12 cellular contexts compared by ENCODE assay signal in genomic region chr17:37671813-37672544, GRCh38. TPM values are rescaled to one million over a fixed set of nuclear protein-coding genes. Genes with fewer than 3 reads are reported as not detected.
DNase-seq lines count a peak whose midpoint lies in the region; ATAC-seq and TF ChIP-seq lines count a peak whose summit lies in the region.
"Had no signal": no experiment of that assay in that cellular context is flagged by ENCODE, and none has a peak within 500 bp of the region (broad histone marks: within the 10 kb centered on the region; RNA-seq: fewer than 3 reads in every experiment).

No MANE protein-coding gene starts in this region.

- H3K36me3 ChIP-seq in MG63: no peaks in the 10 kb centered on the region
- no peaks in the 10 kb centered on the region for H3K36me3 ChIP-seq in left lung
- H3K36me3 ChIP-seq in mesendoderm (ENCODE audit: control insufficient read depth, insufficient read depth, low read length): no peaks in the 10 kb centered on the region
- no peaks in the 10 kb centered on the region for H3K36me3 ChIP-seq in thyroid gland
- H3K36me3 ChIP-seq: WERI-Rb-1 had no signal

- TF ChIP-seq CTCF in AG09309 (IDR thresholded peaks at IDR 0.05; ENCODE audit: control insufficient read depth, insufficient read depth, low read depth, low read length, missing control alignments) (no peak), left lung (IDR thresholded peaks at IDR 0.05) (no peak), thyroid gland (IDR thresholded peaks at IDR 0.05) (no peak)

- H4K8ac ChIP-seq in mesendoderm (ENCODE audit: low read depth, low read length): no peak overlapping the region

- no CpG with 5 or more reads among the region's 2 CpGs for WGBS in mesendoderm (ENCODE audit: extremely low coverage, insufficient coverage, low lambda C conversion rate)
- 84 to 90% methylated on average over 2 of the region's 2 CpGs for WGBS in thyroid gland, 2 donors

- no peak overlapping the region for H2BK15ac ChIP-seq in mesendoderm (replicated peaks; ENCODE audit: low read depth)

- H2BK120ac ChIP-seq in mesendoderm (ENCODE audit: low read depth, low read length): no peak overlapping the region

- no peaks in the 10 kb centered on the region for H3K4me1 ChIP-seq in left lung
- no peaks in the 10 kb centered on the region for H3K4me1 ChIP-seq in mesendoderm (ENCODE audit: control insufficient read depth, low read depth, low read length)
- H3K4me1 ChIP-seq in thyroid gland: no peaks in the 10 kb centered on the region

- no peak overlapping the region for H3K27ac ChIP-seq in left lung
- no peak overlapping the region for H3K27ac ChIP-seq in mesendoderm (ENCODE audit: low read depth, low read length)
- no peak overlapping the region for H3K27ac ChIP-seq in thyroid gland
- H3K27ac ChIP-seq: WERI-Rb-1 had no signal

- H2AK5ac ChIP-seq in mesendoderm (ENCODE audit: low read length): no peak overlapping the region

- ATAC-seq in left lung: peak; percentile 84
- ATAC-seq: sciatic nerve had no signal

- intact Hi-C loops in left lung (cut with DNase I): no loop called here
- intact Hi-C loops in thyroid gland (cut with DNase I): no loop called here

- H3K18ac ChIP-seq in mesendoderm (ENCODE audit: low read length): no peak overlapping the region

- no peak overlapping the region for H4K5ac ChIP-seq in mesendoderm (ENCODE audit: low read length)

- H2BK5ac ChIP-seq in mesendoderm (ENCODE audit: low read length): no peak overlapping the region

- H3K79me1 ChIP-seq in mesendoderm (ENCODE audit: low read length): no peaks in the 10 kb centered on the region

- no peak overlapping the region for H3K4me3 ChIP-seq in AG09309 (ENCODE audit: control insufficient read depth, low read depth, low read length)
- H3K4me3 ChIP-seq in MG63: no peak overlapping the region
- no peak overlapping the region for H3K4me3 ChIP-seq in left lung
- H3K4me3 ChIP-seq in mesendoderm (ENCODE audit: low read length): no peak overlapping the region
- H3K4me3 ChIP-seq in thyroid gland (replicated peaks in 1 of 3): no peak overlapping the region

- no peak overlapping the region for H3K56ac ChIP-seq in mesendoderm (ENCODE audit: low read length)

- H3K9me3 ChIP-seq in MG63 (no peaks in the 10 kb centered on the region), left lung (no peaks in the 10 kb centered on the region), thyroid gland (no peaks in the 10 kb centered on the region)

- no peak overlapping the region for H3K4me2 ChIP-seq in mesendoderm (ENCODE audit: low read length)

- no peak for TF ChIP-seq POLR2A in thyroid gland (IDR thresholded peaks at IDR 0.05)

- no peak overlapping the region for H3K23ac ChIP-seq in mesendoderm (ENCODE audit: low read length)

- H3K4ac ChIP-seq in mesendoderm (ENCODE audit: low read depth, low read length): no peak overlapping the region

- DNase-seq in AG09309 (ENCODE audit: low read depth) (peak; percentile 81), MG63 (peak; percentile 57), amniotic stem cell (lab: John Stamatoyannopoulos, UW) (peak; percentile 75), left lung (no peak), SHP77 treated with DMSO at 0.1 percent for 48 hours (lab: John Stamatoyannopoulos, UW) (no peak), mesendoderm (no peak), thyroid gland (no peak), NCI-H82 treated with DMSO at 0.1 percent for 48 hours (lab: John Stamatoyannopoulos, UW; ENCODE audit: unreplicated experiment) (no peak)
- DNase-seq: CD4-positive, CD25-positive, alpha-beta regulatory T cell; H9; WERI-Rb-1 had no signal

- H3K9ac ChIP-seq in mesendoderm (ENCODE audit: low read length): no peak overlapping the region

- H3K79me2 ChIP-seq in mesendoderm (ENCODE audit: control insufficient read depth, insufficient read depth, low read length): no peaks in the 10 kb centered on the region

- no peaks in the 10 kb centered on the region for H3K27me3 ChIP-seq in MG63
- H3K27me3 ChIP-seq in left lung: no peaks in the 10 kb centered on the region
- no peaks in the 10 kb centered on the region for H3K27me3 ChIP-seq in mesendoderm (ENCODE audit: insufficient read depth, low read length, poor library complexity)
- no peaks in the 10 kb centered on the region for H3K27me3 ChIP-seq in thyroid gland

RNA-seq across cellular contexts. Expression of gene DDX52, which starts 28.7 kb away (rescaled TPM):
- total RNA-seq in MG63 (2014; rRNA removed; shearing (Covaris generic); ENCODE audit: low replicate concordance): 25.7 and 26.8 TPM in 2 replicates
- total RNA-seq in left lung: 10 to 100 TPM; 23.7 to 24.3 TPM
- polyA plus RNA-seq in mesendoderm (2013, experiment 1 of 2): 58.3 TPM
- polyA plus RNA-seq in mesendoderm (2013, experiment 2 of 2): 60.3 TPM
- total RNA-seq in thyroid gland: 10 to 100 TPM; 17.2 to 27.9 (median 20.3) TPM

Comparison
In these comparisons a context has a peak if more than half of its experiments do, and no peak if none do; other contexts are left out.
1. DNase-seq: peak in AG09309 (single experiment), MG63 (single experiment) and amniotic stem cell (single experiment); none in left lung (0 of 2), SHP77 treated with DMSO at 0.1 percent for 48 hours (single experiment), mesendoderm (single experiment), thyroid gland (0 of 2) and NCI-H82 treated with DMSO at 0.1 percent for 48 hours (single experiment).